ENCODE assay signal across 7 cellular contexts in the genomic region with DNA sequence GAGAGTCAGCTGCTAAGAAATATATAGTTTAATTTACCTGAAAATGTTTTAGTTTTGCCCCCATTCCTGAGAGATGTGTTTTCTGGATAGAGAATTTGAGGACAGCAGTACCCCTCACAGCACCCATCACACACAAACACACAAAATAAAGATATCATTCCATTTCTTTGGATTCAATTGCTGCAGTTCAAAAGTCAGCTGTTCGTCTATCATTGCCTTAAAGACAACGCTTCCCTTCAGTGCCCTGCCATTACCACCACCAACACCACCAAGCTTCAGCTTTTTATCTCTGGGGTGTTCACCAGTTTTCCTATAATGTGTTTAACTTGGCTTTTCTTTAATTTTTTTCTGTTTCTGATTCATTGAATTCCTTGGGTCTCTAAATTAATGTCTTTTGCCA.
"Had no signal": no experiment of that assay in that cellular context is flagged by ENCODE, and none has a peak within 500 bp of the region (broad histone marks: within the 10 kb centered on the region; RNA-seq: fewer than 3 reads in every experiment).

No MANE protein-coding gene starts in this region.

- ATAC-seq: K562 had no signal

- H3K27me3 Mint-ChIP-seq: IgD-negative memory B cell had no signal

- H3K27ac Mint-ChIP-seq: IgD-negative memory B cell had no signal

- H3K4me2 ChIP-seq: KMS-11 had no signal

- H3K4me3 ChIP-seq: K562 had no signal

- H3K9ac ChIP-seq: KMS-11 had no signal

- H3K4me3 Mint-ChIP-seq: IgD-negative memory B cell had no signal

- H3K36me3 Mint-ChIP-seq: IgD-negative memory B cell had no signal

- H3K9me3 Mint-ChIP-seq: IgD-negative memory B cell had no signal

- H3K27ac ChIP-seq: HL-60, KMS-11 had no signal

- FAIRE-seq: HTR-8/SVneo, K562 had no signal

- DNase-seq: KBM-7, KG1 had no signal
